23 cellular contexts compared by ENCODE assay signal in genomic region chr7:106979551-106980357, GRCh38.
DNase-seq lines count a peak whose midpoint lies in the region; ATAC-seq and TF ChIP-seq lines count a peak whose summit lies in the region.
"Had no signal": no experiment of that assay in that cellular context is flagged by ENCODE, and none has a peak within 500 bp of the region (broad histone marks: within the 10 kb centered on the region; RNA-seq: fewer than 3 reads in every experiment).

No MANE protein-coding gene starts in this region.

- TF ChIP-seq CTCF in coronary artery (IDR thresholded peaks at IDR 0.05) (no peak), spleen (IDR thresholded peaks at IDR 0.05 in 8 of 11, conservative IDR thresholded peaks at IDR 0.05 in 3 of 11) (peak in 1 of 11 experiments; percentile 3), lower lobe of right lung (IDR thresholded peaks at IDR 0.05) (no peak)

- H3K27me3 Mint-ChIP-seq in activated CD8-positive, alpha-beta memory T cell treated with anti-CD3 and anti-CD28 coated beads, Interleukin-2, amount 10 ng/mL, durations not matched to agents 7 days and 5 days = no peaks in the 10 kb centered on the region

- H3K4me1 Mint-ChIP-seq in activated CD8-positive, alpha-beta memory T cell treated with anti-CD3 and anti-CD28 coated beads, Interleukin-2, amount 10 ng/mL, durations not matched to agents 7 days and 5 days = no peaks in the 10 kb centered on the region
- H3K4me1 Mint-ChIP-seq: memory B cell had no signal

- H3K36me3 Mint-ChIP-seq in activated CD8-positive, alpha-beta memory T cell treated with anti-CD3 and anti-CD28 coated beads, Interleukin-2, amount 10 ng/mL, durations not matched to agents 7 days and 5 days = no peaks in the 10 kb centered on the region

- no peaks in the 10 kb centered on the region for H3K9me3 Mint-ChIP-seq in activated CD8-positive, alpha-beta memory T cell treated with anti-CD3 and anti-CD28 coated beads, Interleukin-2, amount 10 ng/mL, durations not matched to agents 7 days and 5 days (ENCODE audit: low read depth)
- H3K9me3 Mint-ChIP-seq: activated naive CD4-positive, alpha-beta T cell treated with anti-CD3 and anti-CD28 coated beads for 36 hours; memory B cell had no signal

- H3K36me3 ChIP-seq in spleen (no peaks in the 10 kb centered on the region), lower lobe of right lung (no peaks in the 10 kb centered on the region)
- H3K36me3 ChIP-seq: vagina had no signal

- H3K4me3 Mint-ChIP-seq in activated CD8-positive, alpha-beta memory T cell treated with anti-CD3 and anti-CD28 coated beads, Interleukin-2, amount 10 ng/mL, durations not matched to agents 7 days and 5 days = no peak overlapping the region
- H3K4me3 Mint-ChIP-seq: activated CD8-positive, alpha-beta T cell treated with anti-CD3 and anti-CD28 coated beads, Interleukin-2, amount 10 ng/mL, durations not matched to agents 7 days and 5 days; activated naive CD4-positive, alpha-beta T cell treated with anti-CD3 and anti-CD28 coated beads for 36 hours; memory B cell had no signal

- no peak overlapping the region for H3K27ac ChIP-seq in coronary artery
- peak overlapping the region; percentile 20 to 82 (median 71) for H3K27ac ChIP-seq in spleen
- no peak overlapping the region for H3K27ac ChIP-seq in lower lobe of right lung
- H3K27ac ChIP-seq: vagina had no signal

- ATAC-seq in left lobe of liver = peak; percentile 23
- no peak for ATAC-seq in lower lobe of right lung
- ATAC-seq in activated CD8-positive, alpha-beta memory T cell treated with anti-CD3 and anti-CD28 coated beads, Interleukin-2, amount 10 ng/mL, durations not matched to agents 7 days and 5 days = no peak
- ATAC-seq: activated CD8-positive, alpha-beta T cell treated with anti-CD3 and anti-CD28 coated beads, Interleukin-2, amount 10 ng/mL, durations not matched to agents 7 days and 5 days had no signal

- intact Hi-C loops in spleen (cut with DNase I; ENCODE audit: low total_unique reads) (no loop called here), lower lobe of right lung (cut with DNase I) (no loop called here)

- H3K9me3 ChIP-seq in spleen (no peaks in the 10 kb centered on the region), lower lobe of right lung (no peaks in the 10 kb centered on the region)
- H3K9me3 ChIP-seq: vagina had no signal

- peak; percentile 15 for DNase-seq in OCI-M1 (lab: John Stamatoyannopoulos, UW)
- DNase-seq in coronary artery (ENCODE audit: low spot score) = peak; percentile 58
- DNase-seq in left lobe of liver (ENCODE audit: low spot score) = no peak
- no peak for DNase-seq in spleen
- no peak for DNase-seq in lower lobe of right lung
- no peak for DNase-seq in activated CD8-positive, alpha-beta memory T cell treated with anti-CD3 and anti-CD28 coated beads, Interleukin-2, amount 10 ng/mL, durations not matched to agents 7 days and 5 days
- no peak for DNase-seq in NCI-H187 treated with DMSO at 0.1 percent for 48 hours (lab: John Stamatoyannopoulos, UW)
- DNase-seq: activated CD4-positive, alpha-beta T cell treated with anti-CD3 and anti-CD28 coated beads for 1 hour; activated CD8-positive, alpha-beta T cell treated with anti-CD3 and anti-CD28 coated beads, Interleukin-2, amount 10 ng/mL, durations not matched to agents 7 days and 5 days; activated naive CD4-positive, alpha-beta T cell treated with anti-CD3 and anti-CD28 coated beads for 36 hours; activated T-cell treated with anti-CD3 and anti-CD28 coated beads, Interleukin-2, amount 50 U/mL, for 1 hour; anterior cingulate cortex; central memory CD4-positive, alpha-beta T cell; foreskin fibroblast; hippocampal formation; NCI-H1417; NCI-H2171 treated with DMSO at 0.1 percent for 48 hours; NCI-H526; RPMI8226; stimulated activated CD4-positive, alpha-beta T cell treated with anti-CD3 and anti-CD28 coated beads, Interleukin-1b, Interleukin-23, amount 100 ng/mL, for 48 hours; T1000 had no signal

- H3K27ac Mint-ChIP-seq in activated CD8-positive, alpha-beta memory T cell treated with anti-CD3 and anti-CD28 coated beads, Interleukin-2, amount 10 ng/mL, durations not matched to agents 7 days and 5 days = no peak overlapping the region
- H3K27ac Mint-ChIP-seq: activated CD8-positive, alpha-beta T cell treated with anti-CD3 and anti-CD28 coated beads, Interleukin-2, amount 10 ng/mL, durations not matched to agents 7 days and 5 days; activated naive CD4-positive, alpha-beta T cell treated with anti-CD3 and anti-CD28 coated beads for 36 hours; memory B cell had no signal

- H3K4me1 ChIP-seq in spleen (peaks cover 0 to 10% (median 0%) of the 10 kb centered on the region in 6 donors), lower lobe of right lung (no peaks in the 10 kb centered on the region)
- H3K4me1 ChIP-seq: vagina had no signal

- no peak overlapping the region for H3K4me3 ChIP-seq in coronary artery
- no peak overlapping the region for H3K4me3 ChIP-seq in spleen
- no peak overlapping the region for H3K4me3 ChIP-seq in lower lobe of right lung
- H3K4me3 ChIP-seq: vagina had no signal

- H3K27me3 ChIP-seq in spleen (replicated peaks in 1 of 7) (no peaks in the 10 kb centered on the region), lower lobe of right lung (ENCODE audit: low read depth) (no peaks in the 10 kb centered on the region)
- H3K27me3 ChIP-seq: vagina had no signal

- CTCF ChIA-PET in activated CD8-positive, alpha-beta memory T cell treated with anti-CD3 and anti-CD28 coated beads, Interleukin-2, amount 10 ng/mL, durations not matched to agents 7 days and 5 days (lab: Charles Lee) = no interaction called here

- no peak for TF ChIP-seq POLR2A in spleen (IDR thresholded peaks at IDR 0.05)

- 66 to 76% (median 72%) methylated on average over 9 of the region's 9 CpGs for WGBS in spleen, 5 donors

Comparison
In these comparisons a context has a peak if more than half of its experiments do, and no peak if none do; other contexts are left out.
1. DNase-seq: peak in OCI-M1 (single experiment) and coronary artery (single experiment); none in left lobe of liver (single experiment), spleen (single experiment), lower lobe of right lung (single experiment), activated CD8-positive, alpha-beta memory T cell treated with anti-CD3 and anti-CD28 coated beads, Interleukin-2, amount 10 ng/mL, durations not matched to agents 7 days and 5 days (single experiment) and NCI-H187 treated with DMSO at 0.1 percent for 48 hours (single experiment).
2. H3K27ac ChIP-seq: peak in spleen (8 of 8); none in coronary artery (0 of 2) and lower lobe of right lung (single experiment).